ENCODE assay signal across 1 cellular context in genomic region chr10:47260505-47261111, GRCh38.
TF ChIP-seq lines count a peak whose summit lies in the region.

No MANE protein-coding gene starts in this region.

TF ChIP-seq in GM12878, 131 proteins besides CTCF, POLR2A, EP300 and RAD21 (continued from another document):
- TF ChIP-seq ZBTB11 (CRISPR knock-in tag; IDR thresholded peaks at IDR 0.05) = no peak
